39 cellular contexts compared by ENCODE assay signal in genomic region chr2:216923706-216924105, GRCh38.
"Had no signal": no experiment of that assay in that cellular context is flagged by ENCODE, and none has a peak within 500 bp of the region (broad histone marks: within the 10 kb centered on the region; RNA-seq: fewer than 3 reads in every experiment).

No MANE protein-coding gene starts in this region.

- H3K36me3 ChIP-seq: adrenal gland, ascending aorta, brain microvascular endothelial cell, breast epithelium, cardiac muscle cell had no signal

- DNase-seq: activated effector memory CD4-positive, alpha-beta T cell treated with anti-CD3 and anti-CD28 coated beads, Interleukin-2, amount 50 U/mL, for 16 hours; activated effector memory CD4-positive, alpha-beta T cell treated with Interleukin-2 at 50 U/mL for 16 hours; activated gamma-delta T cell; activated gamma-delta T cell treated with Interleukin-2 at 50 U/mL for 16 hours; activated naive CD4-positive, alpha-beta T cell; activated naive CD4-positive, alpha-beta T cell treated with anti-CD3 and anti-CD28 coated beads for 36 hours; activated naive CD4-positive, alpha-beta T cell treated with anti-CD3 and anti-CD28 coated beads, Interleukin-2, amount 10 ng/mL, durations not matched to agents 7 days and 5 days; activated naive CD4-positive, alpha-beta T cell treated with anti-CD3 and anti-CD28 coated beads, Interleukin-2, amount 50 U/mL, for 16 hours; activated naive CD4-positive, alpha-beta T cell treated with Interleukin-2 at 50 U/mL for 16 hours; activated naive CD8-positive, alpha-beta T cell treated with anti-CD3 and anti-CD28 coated beads for 36 hours; activated naive CD8-positive, alpha-beta T cell treated with anti-CD3 and anti-CD28 coated beads, Interleukin-2, amount 10 ng/mL, durations not matched to agents 7 days and 5 days; activated naive CD8-positive, alpha-beta T cell treated with anti-CD3 and anti-CD28 coated beads, Interleukin-2, amount 50 U/mL, for 24 hours; activated T-cell treated with anti-CD3 and anti-CD28 coated beads, Interleukin-2, amount 50 U/mL, for 4 hours; activated T-cell treated with anti-CD3 and anti-CD28 coated beads, Interleukin-2, amount 50 U/mL, for 48 hours; activated T-cell treated with anti-CD3 and anti-CD28 coated beads, Interleukin-2, amount 50 U/mL, for 72 hours; adrenal gland; amniotic stem cell; amygdala; anterior cingulate cortex; aorta; body of pancreas; brain microvascular endothelial cell; caudate nucleus; central memory CD4-positive, alpha-beta T cell; cerebellar nuclear complex had no signal

- FAIRE-seq: astrocyte, bronchial epithelial cell, colon had no signal

- H3K27ac Mint-ChIP-seq: activated naive CD4-positive, alpha-beta T cell treated with anti-CD3 and anti-CD28 coated beads for 36 hours; activated naive CD4-positive, alpha-beta T cell treated with anti-CD3 and anti-CD28 coated beads, Interleukin-2, amount 10 ng/mL, durations not matched to agents 7 days and 5 days; activated naive CD4-positive, alpha-beta T cell treated with anti-CD3 and anti-CD28 coated beads, Interleukin-2, amount 50 U/mL, for 24 hours; activated naive CD4-positive, alpha-beta T cell treated with anti-CD3 and anti-CD28 coated beads, Interleukin-2, amount 50 U/mL, for 72 hours; activated naive CD8-positive, alpha-beta T cell; activated naive CD8-positive, alpha-beta T cell treated with anti-CD3 and anti-CD28 coated beads for 36 hours; activated naive CD8-positive, alpha-beta T cell treated with anti-CD3 and anti-CD28 coated beads, Interleukin-2, amount 10 ng/mL, durations not matched to agents 7 days and 5 days; activated naive CD8-positive, alpha-beta T cell treated with anti-CD3 and anti-CD28 coated beads, Interleukin-2, amount 50 U/mL, for 24 hours; activated T-cell treated with anti-CD3 and anti-CD28 coated beads, Interleukin-2, amount 50 U/mL, for 72 hours; activated T-helper 1 cell treated with anti-CD3 and anti-CD28 coated beads, Interleukin-12 subunit alpha, Interleukin-12 subunit beta, Interleukin-2, Interleukin-4 antibody, amounts not matched to agents 30 ng/mL and 10 ng/mL and 1 ng/mL, durations not matched to agents 14 hours and 24 hours and 36 hours; activated T-helper 17 cell treated with anti-CD3 and anti-CD28 coated beads, Interleukin-2, amount 50 U/mL, for 72 hours; activated T-helper 2 cell treated with anti-CD3 and anti-CD28 coated beads, Interferon-gamma antibody, Interleukin-2, Interleukin-4, amounts not matched to agents 10 μg/mL and 5 μg/mL and 100 μg/mL, durations not matched to agents 14 hours and 24 hours and 36 hours; brain had no signal

- H3K4me1 ChIP-seq: adrenal gland, ascending aorta, body of pancreas, breast epithelium had no signal

- H3K4me3 ChIP-seq: adrenal gland, ascending aorta, body of pancreas, breast epithelium, cardiac muscle cell had no signal

- H3K27ac ChIP-seq: adrenal gland, ascending aorta, body of pancreas, brain microvascular endothelial cell, breast epithelium, cardiac muscle cell had no signal

- H3K9me3 ChIP-seq: adrenal gland, ascending aorta, body of pancreas, breast epithelium had no signal

- H3K27me3 ChIP-seq: adrenal gland, ascending aorta, body of pancreas, brain microvascular endothelial cell, breast epithelium, cardiac muscle cell had no signal

- H3K4me1 Mint-ChIP-seq: activated naive CD4-positive, alpha-beta T cell treated with anti-CD3 and anti-CD28 coated beads, Interleukin-2, amount 10 ng/mL, durations not matched to agents 7 days and 5 days; activated naive CD4-positive, alpha-beta T cell treated with anti-CD3 and anti-CD28 coated beads, Interleukin-2, amount 50 U/mL, for 24 hours; activated naive CD8-positive, alpha-beta T cell treated with anti-CD3 and anti-CD28 coated beads, Interleukin-2, amount 10 ng/mL, durations not matched to agents 7 days and 5 days; activated naive CD8-positive, alpha-beta T cell treated with anti-CD3 and anti-CD28 coated beads, Interleukin-2, amount 50 U/mL, for 24 hours; activated T-helper 17 cell treated with anti-CD3 and anti-CD28 coated beads, Interleukin-2, amount 50 U/mL, for 72 hours; central memory CD8-positive, alpha-beta T cell had no signal

- H3K4me3 Mint-ChIP-seq: activated naive CD4-positive, alpha-beta T cell treated with anti-CD3 and anti-CD28 coated beads for 36 hours; activated naive CD4-positive, alpha-beta T cell treated with anti-CD3 and anti-CD28 coated beads, Interleukin-2, amount 10 ng/mL, durations not matched to agents 7 days and 5 days; activated naive CD4-positive, alpha-beta T cell treated with anti-CD3 and anti-CD28 coated beads, Interleukin-2, amount 50 U/mL, for 24 hours; activated naive CD8-positive, alpha-beta T cell; activated naive CD8-positive, alpha-beta T cell treated with anti-CD3 and anti-CD28 coated beads for 36 hours; activated naive CD8-positive, alpha-beta T cell treated with anti-CD3 and anti-CD28 coated beads, Interleukin-2, amount 10 ng/mL, durations not matched to agents 7 days and 5 days; activated naive CD8-positive, alpha-beta T cell treated with anti-CD3 and anti-CD28 coated beads, Interleukin-2, amount 50 U/mL, for 24 hours; activated T-cell treated with anti-CD3 and anti-CD28 coated beads, Interleukin-2, amount 50 U/mL, for 4 hours; activated T-cell treated with anti-CD3 and anti-CD28 coated beads, Interleukin-2, amount 50 U/mL, for 72 hours; activated T-helper 1 cell treated with anti-CD3 and anti-CD28 coated beads, Interleukin-12 subunit alpha, Interleukin-12 subunit beta, Interleukin-2, Interleukin-4 antibody, amounts not matched to agents 30 ng/mL and 10 ng/mL and 1 ng/mL, durations not matched to agents 14 hours and 24 hours and 36 hours; activated T-helper 17 cell treated with anti-CD3 and anti-CD28 coated beads, Interleukin-2, amount 50 U/mL, for 72 hours; brain; central memory CD8-positive, alpha-beta T cell had no signal

- H3K27me3 Mint-ChIP-seq: activated naive CD4-positive, alpha-beta T cell treated with anti-CD3 and anti-CD28 coated beads, Interleukin-2, amount 50 U/mL, for 24 hours; activated naive CD8-positive, alpha-beta T cell; activated naive CD8-positive, alpha-beta T cell treated with anti-CD3 and anti-CD28 coated beads for 36 hours; brain had no signal

- H3K9me3 Mint-ChIP-seq: activated naive CD4-positive, alpha-beta T cell treated with anti-CD3 and anti-CD28 coated beads for 36 hours; activated naive CD4-positive, alpha-beta T cell treated with anti-CD3 and anti-CD28 coated beads, Interleukin-2, amount 10 ng/mL, durations not matched to agents 7 days and 5 days; activated naive CD4-positive, alpha-beta T cell treated with anti-CD3 and anti-CD28 coated beads, Interleukin-2, amount 50 U/mL, for 24 hours; activated naive CD4-positive, alpha-beta T cell treated with anti-CD3 and anti-CD28 coated beads, Interleukin-2, amount 50 U/mL, for 72 hours; activated naive CD8-positive, alpha-beta T cell treated with anti-CD3 and anti-CD28 coated beads for 36 hours; activated naive CD8-positive, alpha-beta T cell treated with anti-CD3 and anti-CD28 coated beads, Interleukin-2, amount 10 ng/mL, durations not matched to agents 7 days and 5 days; activated naive CD8-positive, alpha-beta T cell treated with anti-CD3 and anti-CD28 coated beads, Interleukin-2, amount 50 U/mL, for 24 hours; activated T-cell treated with anti-CD3 and anti-CD28 coated beads, Interleukin-2, amount 50 U/mL, for 4 hours; activated T-cell treated with anti-CD3 and anti-CD28 coated beads, Interleukin-2, amount 50 U/mL, for 72 hours; activated T-helper 1 cell treated with anti-CD3 and anti-CD28 coated beads, Interleukin-12 subunit alpha, Interleukin-12 subunit beta, Interleukin-2, Interleukin-4 antibody, amounts not matched to agents 30 ng/mL and 10 ng/mL and 1 ng/mL, durations not matched to agents 14 hours and 24 hours and 36 hours; activated T-helper 17 cell treated with anti-CD3 and anti-CD28 coated beads, Interleukin-2, amount 50 U/mL, for 72 hours; activated T-helper 2 cell treated with anti-CD3 and anti-CD28 coated beads, Interferon-gamma antibody, Interleukin-2, Interleukin-4, amounts not matched to agents 10 μg/mL and 5 μg/mL and 100 μg/mL, durations not matched to agents 14 hours and 24 hours and 36 hours; central memory CD8-positive, alpha-beta T cell had no signal

- H3K36me3 Mint-ChIP-seq: activated naive CD4-positive, alpha-beta T cell treated with anti-CD3 and anti-CD28 coated beads, Interleukin-2, amount 10 ng/mL, durations not matched to agents 7 days and 5 days; activated naive CD4-positive, alpha-beta T cell treated with anti-CD3 and anti-CD28 coated beads, Interleukin-2, amount 50 U/mL, for 24 hours; activated naive CD4-positive, alpha-beta T cell treated with anti-CD3 and anti-CD28 coated beads, Interleukin-2, amount 50 U/mL, for 72 hours; activated naive CD8-positive, alpha-beta T cell; activated naive CD8-positive, alpha-beta T cell treated with anti-CD3 and anti-CD28 coated beads for 36 hours; activated naive CD8-positive, alpha-beta T cell treated with anti-CD3 and anti-CD28 coated beads, Interleukin-2, amount 10 ng/mL, durations not matched to agents 7 days and 5 days; brain had no signal
